Comparison of ENCODE assay signal across 8 cellular contexts in the genomic region with DNA sequence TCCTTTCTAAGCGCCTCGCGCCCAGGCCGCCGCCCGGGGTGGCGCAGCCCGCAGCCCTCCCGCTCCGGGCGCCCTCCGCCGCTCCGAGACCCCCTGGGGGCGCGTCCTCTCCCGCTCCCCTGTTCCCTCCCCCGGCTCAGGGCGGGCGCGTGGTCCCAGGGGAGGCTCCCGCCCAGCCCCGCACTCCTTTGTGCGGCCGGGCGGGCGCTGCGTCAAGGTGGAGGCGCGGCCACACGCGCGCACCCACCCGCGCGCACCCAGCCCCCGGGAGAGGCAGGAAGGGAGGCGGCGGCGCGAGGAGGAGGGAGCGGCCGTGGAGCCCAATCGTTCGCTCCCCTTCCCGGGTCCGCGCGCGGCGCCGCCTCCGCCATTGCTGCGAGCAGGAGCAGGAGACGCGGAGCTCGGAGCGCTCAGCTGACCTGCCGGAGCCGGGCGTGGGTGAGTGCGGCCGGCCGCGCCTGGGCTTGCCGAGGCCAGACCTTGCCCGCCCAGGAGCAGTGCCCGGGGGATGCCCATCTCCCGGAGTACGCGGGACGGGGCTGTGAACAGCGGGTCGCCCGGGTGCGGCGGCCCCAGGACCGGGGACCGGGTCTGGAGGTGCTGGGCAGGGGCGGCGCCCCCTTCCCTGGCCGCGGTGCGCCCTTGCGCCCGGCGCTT. TPM values are rescaled to one million over a fixed set of nuclear protein-coding genes. Genes with fewer than 3 reads are reported as not detected.
DNase-seq lines count a peak whose midpoint lies in the region; ATAC-seq and TF ChIP-seq lines count a peak whose summit lies in the region.

Gene NSG1, plus strand, starts transcription at position 367 of the 657 bp plus-strand sequence. CDS start 528 bp downstream, outside the sequence.

- H3K4me1 Mint-ChIP-seq in activated CD4-positive, alpha-beta T cell treated with anti-CD3 and anti-CD28 coated beads, Interleukin-2, amount 10 ng/mL, durations not matched to agents 7 days and 5 days, result peaks cover 14% of the 10 kb centered on the region
- H3K4me1 Mint-ChIP-seq in effector memory CD8-positive, alpha-beta T cell (ENCODE audit: low read depth in 2 of 2), result peaks cover 14 to 17% of the 10 kb centered on the region in 2 donors

- peak; percentile 54 for DNase-seq in activated naive CD4-positive, alpha-beta T cell treated with Interleukin-2 at 50 U/mL for 16 hours
- no peak for DNase-seq in activated naive CD4-positive, alpha-beta T cell (lab: John Stamatoyannopoulos, UW)
- DNase-seq in activated CD4-positive, alpha-beta T cell treated with anti-CD3 and anti-CD28 coated beads, Interleukin-2, amount 10 ng/mL, durations not matched to agents 7 days and 5 days, result peak; percentile 52
- DNase-seq in effector memory CD8-positive, alpha-beta T cell, result peak; percentile 25 to 36 (median 25)
- DNase-seq in upper lobe of left lung (peak in 1 of 2 donors; percentile 88), HCEC 1CT (no peak)

- H3K27me3 ChIP-seq in muscle layer of duodenum (ENCODE audit: low read depth, low read length), result peaks cover 24% of the 10 kb centered on the region
- H3K27me3 ChIP-seq in upper lobe of left lung, result peaks cover 0 to 41% (median 16%) of the 10 kb centered on the region in 4 donors

- H3K4me3 ChIP-seq in muscle layer of duodenum (ENCODE audit: low read depth in 1 of 2, low read length in 2 of 2) (peak within 1 kb of the TSS; percentile 7 to 73), upper lobe of left lung (peak within 1 kb of the TSS in 3 of 4 donors; percentile 38 to 54 (median 42))

- TF ChIP-seq EP300 in upper lobe of left lung (IDR thresholded peaks at IDR 0.05), result no peak

- TF ChIP-seq CTCF in upper lobe of left lung (IDR thresholded peaks at IDR 0.05), result no peak

- H3K27ac Mint-ChIP-seq in activated CD4-positive, alpha-beta T cell treated with anti-CD3 and anti-CD28 coated beads, Interleukin-2, amount 10 ng/mL, durations not matched to agents 7 days and 5 days, result no peak within 1 kb of the TSS
- peak within 1 kb of the TSS; percentile 63 to 65 for H3K27ac Mint-ChIP-seq in effector memory CD8-positive, alpha-beta T cell

- H3K9me3 ChIP-seq in muscle layer of duodenum (ENCODE audit: control insufficient read depth in 1 of 2, low read length in 2 of 2), result no peaks in the 10 kb centered on the region
- H3K9me3 ChIP-seq in upper lobe of left lung, result no peaks in the 10 kb centered on the region

- H3K4me1 ChIP-seq in muscle layer of duodenum (ENCODE audit: control insufficient read depth in 1 of 2, insufficient read depth in 2 of 2, low read length in 2 of 2) (peaks cover 0 to 29% of the 10 kb centered on the region in 2 donors), upper lobe of left lung (peaks cover 25 to 35% (median 27%) of the 10 kb centered on the region in 4 donors)

- WGBS in upper lobe of left lung, 2 donors, result 0 to 1% methylated on average over 1 to 41 of the region's 87 CpGs

- TF ChIP-seq POLR2A in upper lobe of left lung (IDR thresholded peaks at IDR 0.05), result no peak

- POLR2A ChIA-PET in activated CD4-positive, alpha-beta T cell treated with anti-CD3 and anti-CD28 coated beads, Interleukin-2, amount 10 ng/mL, durations not matched to agents 7 days and 5 days (lab: Charles Lee), result no interaction called here

- no peaks in the 10 kb centered on the region for H3K9me3 Mint-ChIP-seq in activated CD4-positive, alpha-beta T cell treated with anti-CD3 and anti-CD28 coated beads, Interleukin-2, amount 10 ng/mL, durations not matched to agents 7 days and 5 days
- no peaks in the 10 kb centered on the region for H3K9me3 Mint-ChIP-seq in effector memory CD8-positive, alpha-beta T cell

- CTCF ChIA-PET in activated CD4-positive, alpha-beta T cell treated with anti-CD3 and anti-CD28 coated beads, Interleukin-2, amount 10 ng/mL, durations not matched to agents 7 days and 5 days (lab: Charles Lee), result interaction anchor here (1.4 kb wide), 1 partner anchor 11 kb away, joined by 4 read pairs; no protein-coding TSS in a partner anchor

- no peak within 1 kb of the TSS for H3K27ac ChIP-seq in muscle layer of duodenum (ENCODE audit: low read length)
- H3K27ac ChIP-seq in upper lobe of left lung, result no peak within 1 kb of the TSS

- peak; percentile 69 for ATAC-seq in effector memory CD8-positive, alpha-beta T cell (replicated peaks)
- ATAC-seq in upper lobe of left lung (ENCODE audit: low FRiP score in 2 of 2) (peak in 1 of 2 donors; percentile 36), HG02870 (IDR thresholded peaks at IDR 0.05; ENCODE audit: unreplicated experiment) (no peak)

- peaks cover 50% of the 10 kb centered on the region for H3K27me3 Mint-ChIP-seq in activated CD4-positive, alpha-beta T cell treated with anti-CD3 and anti-CD28 coated beads, Interleukin-2, amount 10 ng/mL, durations not matched to agents 7 days and 5 days
- H3K27me3 Mint-ChIP-seq in effector memory CD8-positive, alpha-beta T cell, result peaks cover 33 to 59% of the 10 kb centered on the region in 2 donors

- H3K4me3 Mint-ChIP-seq in activated CD4-positive, alpha-beta T cell treated with anti-CD3 and anti-CD28 coated beads, Interleukin-2, amount 10 ng/mL, durations not matched to agents 7 days and 5 days, result peak within 1 kb of the TSS; percentile 78
- peak within 1 kb of the TSS; percentile 87 to 90 for H3K4me3 Mint-ChIP-seq in effector memory CD8-positive, alpha-beta T cell

- no peaks in the 10 kb centered on the region for H3K36me3 ChIP-seq in muscle layer of duodenum (ENCODE audit: control insufficient read depth in 1 of 2, insufficient read depth in 2 of 2, low read length in 2 of 2)
- H3K36me3 ChIP-seq in upper lobe of left lung, result no peaks in the 10 kb centered on the region

- peaks cover 3% of the 10 kb centered on the region for H3K36me3 Mint-ChIP-seq in activated CD4-positive, alpha-beta T cell treated with anti-CD3 and anti-CD28 coated beads, Interleukin-2, amount 10 ng/mL, durations not matched to agents 7 days and 5 days (ENCODE audit: low read depth)
- no peaks in the 10 kb centered on the region for H3K36me3 Mint-ChIP-seq in effector memory CD8-positive, alpha-beta T cell (ENCODE audit: insufficient read depth)

RNA-seq across cellular contexts. Expression of gene NSG1, which starts in this region (rescaled TPM):
- total RNA-seq in activated CD4-positive, alpha-beta T cell treated with anti-CD3 and anti-CD28 coated beads, Interleukin-2, amount 10 ng/mL, durations not matched to agents 7 days and 5 days, result 10 to 100 TPM; 11.0 to 11.9 TPM
- 1 to 10 TPM in 4 of 6 donors, under 1 TPM in 1, not detected in 1; 0.29 to 3.8 (median 1.3) TPM for total RNA-seq in upper lobe of left lung

Comparison
In these comparisons a context has a peak if more than half of its experiments do, and no peak if none do; other contexts are left out.
1. DNase-seq: peak in activated naive CD4-positive, alpha-beta T cell treated with Interleukin-2 at 50 U/mL for 16 hours (single experiment), activated CD4-positive, alpha-beta T cell treated with anti-CD3 and anti-CD28 coated beads, Interleukin-2, amount 10 ng/mL, durations not matched to agents 7 days and 5 days (single experiment) and effector memory CD8-positive, alpha-beta T cell (3 of 3); none in activated naive CD4-positive, alpha-beta T cell (0 of 4) and HCEC 1CT (single experiment).